19 cellular contexts compared by ENCODE assay signal in the genomic region with DNA sequence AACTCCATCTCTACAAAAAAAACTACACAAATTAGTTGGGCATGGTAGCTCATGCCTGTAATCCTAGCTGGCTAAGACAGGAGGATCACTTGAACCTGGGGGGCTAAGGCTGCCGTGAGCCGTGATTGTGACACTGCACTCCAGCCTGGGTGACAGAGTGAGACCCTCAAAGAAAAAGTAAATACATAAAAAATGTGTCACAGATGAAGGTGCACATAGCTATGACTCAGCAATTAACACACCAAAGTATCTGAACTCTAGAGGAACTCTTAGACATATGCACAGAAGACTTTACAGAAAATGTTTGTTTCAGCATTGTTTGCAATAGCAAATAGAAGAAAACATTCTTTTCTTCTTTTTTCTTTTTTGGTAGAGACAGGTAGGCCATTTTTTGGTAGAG. TPM values are rescaled to one million over a fixed set of nuclear protein-coding genes. Genes with fewer than 3 reads are reported as not detected.
A peak's percentile ranks its signal among the peaks of the same experiment; 100 is the strongest.
DNase-seq lines count a peak whose midpoint lies in the region; ATAC-seq and TF ChIP-seq lines count a peak whose summit lies in the region.
"Had no signal": no experiment of that assay in that cellular context is flagged by ENCODE, and none has a peak within 500 bp of the region (broad histone marks: within the 10 kb centered on the region; RNA-seq: fewer than 3 reads in every experiment).

No MANE protein-coding gene starts in this region.

- no peak overlapping the region for H3K23ac ChIP-seq in IMR-90 (ENCODE audit: low read depth, low read length)

- CTCF ChIA-PET in Calu3 (lab: Charles Lee) (interaction anchor here (1.0 kb wide), 1 partner anchor 25 kb away, joined by 3 read pairs; a partner anchor contains a TSS), IMR-90 (lab: Yijun Ruan, JAX) (interaction anchor here (0.5 kb wide), 1 partner anchor 1368 kb away, joined by 3 read pairs; no protein-coding TSS in a partner anchor)

- H3K9me1 ChIP-seq in IMR-90 (ENCODE audit: insufficient read depth, low read length): peaks cover 9% of the 10 kb centered on the region

- H3K4me1 Mint-ChIP-seq in Calu3 (ENCODE audit: low read depth, unreplicated experiment): peaks cover 24% of the 10 kb centered on the region
- H3K4me1 Mint-ChIP-seq in endodermal cell: no peaks in the 10 kb centered on the region
- H3K4me1 Mint-ChIP-seq: memory B cell; naive thymus-derived CD8-positive, alpha-beta T cell had no signal

- BruUV-seq in Calu3 (replicated peaks; lab: Mats Ljungman, UMichigan) (no TSS peak), IMR-90 (replicated peaks; lab: Mats Ljungman, UMichigan) (no TSS peak)

- H3K36me3 ChIP-seq in IMR-90 (ENCODE audit: control insufficient read depth, insufficient read depth, low read length) (no peaks in the 10 kb centered on the region), endodermal cell (ENCODE audit: control insufficient read depth, insufficient read depth, low read length) (no peaks in the 10 kb centered on the region), H7 (replicated peaks; ENCODE audit: control insufficient read depth, insufficient read depth, low read length) (no peaks in the 10 kb centered on the region)
- H3K36me3 ChIP-seq: BE2C had no signal

- H2AK5ac ChIP-seq in IMR-90 (ENCODE audit: low read depth, low read length): no peak overlapping the region

- no peak overlapping the region for H3K18ac ChIP-seq in IMR-90 (ENCODE audit: low read depth, low read length)

- H2BK15ac ChIP-seq in IMR-90 (ENCODE audit: low read depth, low read length): no peak overlapping the region; the same call in 2 of the 3 replicates

- no peak overlapping the region for H3K9ac ChIP-seq in IMR-90 (ENCODE audit: low read depth, low read length)
- no peak overlapping the region for H3K9ac ChIP-seq in endodermal cell (ENCODE audit: extremely low read depth, low read length, poor library complexity, severe bottlenecking)
- H3K9ac ChIP-seq: parathyroid adenoma had no signal

- H3K4me2 ChIP-seq in IMR-90 (ENCODE audit: low read depth, low read length): no peak overlapping the region

- peaks cover 3% of the 10 kb centered on the region; the same call in 1 of the 2 replicates for H4K20me1 ChIP-seq in IMR-90 (ENCODE audit: insufficient read depth, low read length)

- H2AK9ac ChIP-seq in IMR-90 (replicated peaks; ENCODE audit: low read depth, low read length, poor library complexity): no peak overlapping the region

- H3K56ac ChIP-seq in IMR-90 (ENCODE audit: extremely low read depth, insufficient read depth, low read length): no peak overlapping the region

- H3K27me3 ChIP-seq in IMR-90 (ENCODE audit: control insufficient read depth, insufficient read depth, low read length) (no peaks in the 10 kb centered on the region), endodermal cell (ENCODE audit: control insufficient read depth, insufficient read depth, low read length, poor library complexity, severe bottlenecking) (no peaks in the 10 kb centered on the region), H7 (ENCODE audit: control insufficient read depth, insufficient read depth, low read length) (no peaks in the 10 kb centered on the region)
- H3K27me3 ChIP-seq: BE2C had no signal

- H3K9me3 Mint-ChIP-seq in Calu3 (ENCODE audit: low read depth, unreplicated experiment): no peaks in the 10 kb centered on the region
- H3K9me3 Mint-ChIP-seq in endodermal cell: no peaks in the 10 kb centered on the region
- H3K9me3 Mint-ChIP-seq: activated naive CD4-positive, alpha-beta T cell treated with anti-CD3 and anti-CD28 coated beads, Interleukin-2, amount 50 U/mL, for 72 hours; dendritic cell treated with granulocyte-macrophage colony-stimulating factor and Interleukin-4, amounts not matched to agents 40 ng/mL and 50 ng/mL, for 4 days; memory B cell; naive thymus-derived CD8-positive, alpha-beta T cell had no signal

- TF ChIP-seq CTCF in Calu3 (IDR thresholded peaks at IDR 0.05; ENCODE audit: unreplicated experiment) (no peak), IMR-90 (conservative IDR thresholded peaks at IDR 0.05; ENCODE audit: low read depth, low read length) (no peak), epithelial cell of esophagus (IDR thresholded peaks at IDR 0.05; ENCODE audit: insufficient read depth, low read depth, low read length, missing control alignments) (no peak), endodermal cell (conservative IDR thresholded peaks at IDR 0.05) (no peak), GM20000 (IDR thresholded peaks at IDR 0.05; ENCODE audit: extremely low read depth, missing control alignments) (no peak)

- intact Hi-C loops in Calu3 (cut with micrococcal nuclease; ENCODE audit: unreplicated experiment): no loop called here
- intact Hi-C loops in IMR-90 (cut with micrococcal nuclease): no loop called here

- no peak for DNase-seq in Calu3
- DNase-seq in IMR-90: no peak
- peak; percentile 11 for DNase-seq in epithelial cell of esophagus (ENCODE audit: low read depth)
- peak; percentile 65 for DNase-seq in renal cortical epithelial cell (ENCODE audit: low read depth)
- no peak for DNase-seq in endodermal cell
- no peak for DNase-seq in GM20000 (ENCODE audit: low spot score)
- no peak for DNase-seq in H7
- DNase-seq: activated T-cell treated with anti-CD3 and anti-CD28 coated beads, Interleukin-2, amount 50 U/mL, for 1 hour; BE2C; naive thymus-derived CD8-positive, alpha-beta T cell; NCI-H1694 treated with DMSO at 0.1 percent for 48 hours; stimulated activated CD4-positive, alpha-beta T cell treated with anti-CD3 and anti-CD28 coated beads, Interleukin-4, amount 100 ng/mL, for 4 hours had no signal

- TF ChIP-seq RAD21 in IMR-90 (IDR thresholded peaks at IDR 0.05; ENCODE audit: low read length): no peak

- no peak for ATAC-seq in IMR-90 (ENCODE audit: low read depth)
- ATAC-seq: activated naive CD4-positive, alpha-beta T cell treated with anti-CD3 and anti-CD28 coated beads, Interleukin-2, amount 50 U/mL, for 72 hours; naive thymus-derived CD8-positive, alpha-beta T cell had no signal

- H3K9me3 ChIP-seq in IMR-90 (ENCODE audit: control insufficient read depth, insufficient read depth, low read length) (no peaks in the 10 kb centered on the region), endodermal cell (ENCODE audit: control insufficient read depth, low read length) (no peaks in the 10 kb centered on the region)
- H3K9me3 ChIP-seq: BE2C had no signal

- WGBS in IMR-90 (ENCODE audit: extremely low coverage in 2 of 2, insufficient read length in 1 of 2), 2 experiments: no CpG with 5 or more reads among the region's 2 CpGs
- WGBS in endodermal cell (ENCODE audit: insufficient coverage in 1 of 2, insufficient read length in 1 of 2), 2 experiments: 88% methylated on average over 2 of the region's 2 CpGs; no CpG with 5 or more reads in 1 of the 2 experiments

- H4K5ac ChIP-seq in IMR-90 (ENCODE audit: low read depth, low read length): no peak overlapping the region

- no peak overlapping the region for H2BK5ac ChIP-seq in IMR-90 (ENCODE audit: low read depth, low read length, poor library complexity, severe bottlenecking)

- in situ Hi-C loops in IMR-90 (cut with MboI; ENCODE audit: low sequenced_read_pairs): no loop called here

- H3K36me3 Mint-ChIP-seq in Calu3 (ENCODE audit: insufficient read depth, unreplicated experiment) (no peaks in the 10 kb centered on the region), endodermal cell (ENCODE audit: low read depth) (no peaks in the 10 kb centered on the region)
- H3K36me3 Mint-ChIP-seq: activated naive CD4-positive, alpha-beta T cell treated with anti-CD3 and anti-CD28 coated beads, Interleukin-2, amount 50 U/mL, for 72 hours; brain; memory B cell; naive thymus-derived CD8-positive, alpha-beta T cell had no signal

- no peak overlapping the region for H3K14ac ChIP-seq in IMR-90 (replicated peaks; ENCODE audit: low read depth, low read length)

- H2BK120ac ChIP-seq in IMR-90 (ENCODE audit: low read depth, low read length): 0 out of 2 replicates have a peak overlapping the region, but pooled peaks have one; percentile 29

- no peak overlapping the region for H3K4me3 ChIP-seq in IMR-90 (ENCODE audit: insufficient read depth, low read depth, low read length)
- H3K4me3 ChIP-seq in epithelial cell of esophagus (ENCODE audit: low read length): no peak overlapping the region
- no peak overlapping the region for H3K4me3 ChIP-seq in endodermal cell (ENCODE audit: low read length)
- no peak overlapping the region for H3K4me3 ChIP-seq in H7 (ENCODE audit: insufficient read depth, low read depth, low read length)

- H3K27ac ChIP-seq in IMR-90 (ENCODE audit: insufficient read depth, low read length) (no peak overlapping the region), endodermal cell (ENCODE audit: low read depth, low read length) (no peak overlapping the region)
- H3K27ac ChIP-seq: parathyroid adenoma had no signal

- H3K4me1 ChIP-seq in IMR-90 (ENCODE audit: control insufficient read depth, insufficient read depth, low read length) (peaks cover 15% of the 10 kb centered on the region), endodermal cell (ENCODE audit: control insufficient read depth, insufficient read depth, low read length) (no peaks in the 10 kb centered on the region)
- H3K4me1 ChIP-seq: parathyroid adenoma had no signal

- no peaks in the 10 kb centered on the region for H3K79me1 ChIP-seq in IMR-90 (ENCODE audit: low read depth in 1 of 2, low read length in 2 of 2)

- H3K4me3 Mint-ChIP-seq in Calu3 (ENCODE audit: low read depth, unreplicated experiment) (no peak overlapping the region), endodermal cell (no peak overlapping the region)
- H3K4me3 Mint-ChIP-seq: brain; dendritic cell treated with granulocyte-macrophage colony-stimulating factor and Interleukin-4, amounts not matched to agents 40 ng/mL and 50 ng/mL, for 4 days; memory B cell; naive thymus-derived CD8-positive, alpha-beta T cell had no signal

- H3K27me3 Mint-ChIP-seq in Calu3 (ENCODE audit: unreplicated experiment) (no peaks in the 10 kb centered on the region), endodermal cell (ENCODE audit: insufficient read depth) (no peaks in the 10 kb centered on the region)
- H3K27me3 Mint-ChIP-seq: memory B cell; naive thymus-derived CD8-positive, alpha-beta T cell had no signal

- peak overlapping the region; percentile 69 for H3K27ac Mint-ChIP-seq in Calu3 (ENCODE audit: unreplicated experiment)
- H3K27ac Mint-ChIP-seq in endodermal cell: no peak overlapping the region
- H3K27ac Mint-ChIP-seq: brain; dendritic cell treated with granulocyte-macrophage colony-stimulating factor and Interleukin-4, amounts not matched to agents 40 ng/mL and 50 ng/mL, for 4 days; memory B cell had no signal

- TF ChIP-seq POLR2A in IMR-90 (IDR thresholded peaks at IDR 0.05; ENCODE audit: low read depth, low read length): no peak

- no peak overlapping the region for H4K8ac ChIP-seq in IMR-90 (ENCODE audit: low read depth in 2 of 2, low read length in 2 of 2)

- no peak overlapping the region for H2AFZ ChIP-seq in IMR-90 (replicated peaks; ENCODE audit: low read length, poor library complexity)
- H2AFZ ChIP-seq: parathyroid adenoma had no signal

- H2BK20ac ChIP-seq in IMR-90 (ENCODE audit: low read depth, low read length): no peak overlapping the region

- H4K91ac ChIP-seq in IMR-90 (ENCODE audit: insufficient read depth, low read depth, low read length): no peak overlapping the region

- peak overlapping the region; percentile 43 for H3K4ac ChIP-seq in IMR-90 (ENCODE audit: low read depth, low read length)

- POLR2A ChIA-PET in IMR-90 (lab: Charles Lee; ENCODE audit: unreplicated experiment): no interaction called here

- dilution Hi-C loops in IMR-90 (cut with HindIII; ENCODE audit: low sequenced_read_pairs, unreplicated experiment): no loop called here

RNA-seq across cellular contexts. Expression of a gene that starts 8.3 kb away (rescaled TPM):
- 1.5 and 1.7 TPM in 2 replicates for total RNA-seq in Calu3 (2022)
- total RNA-seq in IMR-90 (2012; rRNA removed): not detected in 2 replicates
- not detected in 2 replicates for polyA plus RNA-seq in IMR-90 (2012; rRNA removed)
- polyA plus RNA-seq in IMR-90 (2012; cell fraction: cytosol; rRNA removed): not detected in 2 replicates
- polyA plus RNA-seq in IMR-90 (2012; cell fraction: nucleus; rRNA removed; ENCODE audit: low replicate concordance): 0.13 and 0.14 TPM in 2 replicates
- total RNA-seq in renal cortical epithelial cell: 0.35 and 3.2 TPM in 2 replicates
- total RNA-seq in endodermal cell: not detected
- not detected for polyA plus RNA-seq in endodermal cell (2013, experiment 1 of 2)
- not detected for polyA plus RNA-seq in endodermal cell (2013, experiment 2 of 2)
- total RNA-seq in H7 (2014; rRNA removed; shearing (Covaris generic)): not detected in 2 replicates
- total RNA-seq: activated naive CD4-positive, alpha-beta T cell treated with anti-CD3 and anti-CD28 coated beads, Interleukin-2, amount 50 U/mL, for 72 hours; glomerular endothelial cell; naive thymus-derived CD8-positive, alpha-beta T cell had no signal
- polyA plus RNA-seq: naive thymus-derived CD8-positive, alpha-beta T cell had no signal

RNA-seq across cellular contexts. Expression of a gene that starts 13.6 kb away (rescaled TPM):
- total RNA-seq in Calu3 (2022) (7.8 and 7.9 TPM in 2 replicates), IMR-90 (2012; rRNA removed) (0.36 and 0.56 TPM in 2 replicates), renal cortical epithelial cell (72.3 and 121 TPM in 2 replicates), endodermal cell (1 to 10 TPM in 1 of 2 donors, under 1 TPM in 1; 0.15 to 1.7 TPM)
- 0.41 and 0.42 TPM in 2 replicates for polyA plus RNA-seq in IMR-90 (2012; rRNA removed)
- 0.25 and 0.45 TPM in 2 replicates for polyA plus RNA-seq in IMR-90 (2012; cell fraction: cytosol; rRNA removed)
- polyA plus RNA-seq in IMR-90 (2012; cell fraction: nucleus; rRNA removed; ENCODE audit: low replicate concordance): 1.2 and 1.4 TPM in 2 replicates
- polyA plus RNA-seq in endodermal cell (2013, experiment 1 of 2): 1.00 TPM
- polyA plus RNA-seq in endodermal cell (2013, experiment 2 of 2): 0.70 TPM
- total RNA-seq in H7 (2014; rRNA removed; shearing (Covaris generic)): 0.37 TPM in 1 of 2 replicates, not detected in the other
- total RNA-seq: activated naive CD4-positive, alpha-beta T cell treated with anti-CD3 and anti-CD28 coated beads, Interleukin-2, amount 50 U/mL, for 72 hours; naive thymus-derived CD8-positive, alpha-beta T cell had no signal
- polyA plus RNA-seq: naive thymus-derived CD8-positive, alpha-beta T cell had no signal

RNA-seq across cellular contexts. Expression of a gene that starts 25.2 kb away (rescaled TPM):
- total RNA-seq in Calu3 (2022): 0.47 and 0.90 TPM in 2 replicates
- 0.28 and 0.36 TPM in 2 replicates for total RNA-seq in IMR-90 (2012; rRNA removed)
- polyA plus RNA-seq in IMR-90 (2012; rRNA removed): 0.40 and 0.65 TPM in 2 replicates
- polyA plus RNA-seq in IMR-90 (2012; cell fraction: cytosol; rRNA removed): 0.36 and 0.63 TPM in 2 replicates
- 0.29 and 0.38 TPM in 2 replicates for polyA plus RNA-seq in IMR-90 (2012; cell fraction: nucleus; rRNA removed; ENCODE audit: low replicate concordance)
- 31.3 and 35.9 TPM in 2 replicates for total RNA-seq in renal cortical epithelial cell
- total RNA-seq in endodermal cell: not detected
- not detected for polyA plus RNA-seq in endodermal cell (2013, experiment 1 of 2)
- not detected for polyA plus RNA-seq in endodermal cell (2013, experiment 2 of 2)
- not detected in 2 replicates for total RNA-seq in H7 (2014; rRNA removed; shearing (Covaris generic))
- total RNA-seq: glomerular endothelial cell; naive thymus-derived CD8-positive, alpha-beta T cell; subcutaneous adipose tissue had no signal
- polyA plus RNA-seq: naive thymus-derived CD8-positive, alpha-beta T cell had no signal

RNA-seq across cellular contexts. Expression of a gene that starts 35.5 kb away (rescaled TPM):
- total RNA-seq in Calu3 (2022) (5.5 and 6.2 TPM in 2 replicates), IMR-90 (2012; rRNA removed) (3.2 and 3.3 TPM in 2 replicates), renal cortical epithelial cell (1.7 and 3.5 TPM in 2 replicates), endodermal cell (10 to 100 TPM; 19.0 to 21.3 TPM)
- 8.4 and 10.1 TPM in 2 replicates for polyA plus RNA-seq in IMR-90 (2012; rRNA removed)
- polyA plus RNA-seq in IMR-90 (2012; cell fraction: cytosol; rRNA removed): 7.4 and 9.0 TPM in 2 replicates
- polyA plus RNA-seq in IMR-90 (2012; cell fraction: nucleus; rRNA removed; ENCODE audit: low replicate concordance): 1.8 and 7.7 TPM in 2 replicates
- polyA plus RNA-seq in endodermal cell (2013, experiment 1 of 2): 27.5 TPM
- polyA plus RNA-seq in endodermal cell (2013, experiment 2 of 2): 26.4 TPM
- 12.0 and 13.7 TPM in 2 replicates for total RNA-seq in H7 (2014; rRNA removed; shearing (Covaris generic))

RNA-seq across cellular contexts. Expression of a gene that starts 42.7 kb away (rescaled TPM):
- total RNA-seq in Calu3 (2022): 12.6 and 13.0 TPM in 2 replicates
- total RNA-seq in IMR-90 (2012; rRNA removed): 15.6 and 15.8 TPM in 2 replicates
- polyA plus RNA-seq in IMR-90 (2012; rRNA removed): 25.3 and 27.3 TPM in 2 replicates
- polyA plus RNA-seq in IMR-90 (2012; cell fraction: cytosol; rRNA removed): 16.6 and 18.3 TPM in 2 replicates
- 16.4 and 20.0 TPM in 2 replicates for polyA plus RNA-seq in IMR-90 (2012; cell fraction: nucleus; rRNA removed; ENCODE audit: low replicate concordance)
- 26.9 and 34.0 TPM in 2 replicates for total RNA-seq in renal cortical epithelial cell
- 10 to 100 TPM; 14.5 to 18.1 TPM for total RNA-seq in endodermal cell
- polyA plus RNA-seq in endodermal cell (2013, experiment 1 of 2): 14.4 TPM
- 13.6 TPM for polyA plus RNA-seq in endodermal cell (2013, experiment 2 of 2)
- total RNA-seq in H7 (2014; rRNA removed; shearing (Covaris generic)): 19.6 and 26.2 TPM in 2 replicates

Comparison
In these comparisons a context has a peak if more than half of its experiments do, and no peak if none do; other contexts are left out.
1. DNase-seq: peak in epithelial cell of esophagus (single experiment) and renal cortical epithelial cell (single experiment); none in Calu3 (single experiment), IMR-90 (single experiment), endodermal cell (single experiment), GM20000 (single experiment) and H7 (single experiment).
2. RNA of a gene that starts 25.2 kb away (total RNA-seq): 31.3 to 35.9 TPM in renal cortical epithelial cell; 0.47 to 0.90 TPM in Calu3, 0.28 to 0.36 TPM in IMR-90, not detected in endodermal cell and not detected in H7; every median in the first group is over 10 times any median in the second.